In genomic region chr12:56158926-56159461, GRCh38 we compare ENCODE assay signal across 8 cellular contexts. TPM values are rescaled to one million over a fixed set of nuclear protein-coding genes. Genes with fewer than 3 reads are reported as not detected.
DNase-seq lines count a peak whose midpoint lies in the region; ATAC-seq and TF ChIP-seq lines count a peak whose summit lies in the region.

No MANE protein-coding gene starts in this region.

- peaks cover 30 to 40% of the 10 kb centered on the region in 2 donors for H3K36me3 Mint-ChIP-seq in activated T-cell treated with anti-CD3 and anti-CD28 coated beads, Interleukin-2, amount 50 U/mL, for 72 hours (ENCODE audit: insufficient read depth in 2 of 2)
- H3K36me3 Mint-ChIP-seq in natural killer cell treated with Interleukin-12 subunit alpha and Interleukin-12 subunit beta and Interleukin-15 and Interleukin-18, amount 100 ng/mL, for 72 hours = peaks cover 35% of the 10 kb centered on the region

- H3K27me3 ChIP-seq in foreskin keratinocyte = no peaks in the 10 kb centered on the region

- H3K27me3 Mint-ChIP-seq in activated T-cell treated with anti-CD3 and anti-CD28 coated beads, Interleukin-2, amount 50 U/mL, for 72 hours (ENCODE audit: low read depth) = no peaks in the 10 kb centered on the region
- H3K27me3 Mint-ChIP-seq in natural killer cell treated with Interleukin-12 subunit alpha and Interleukin-12 subunit beta and Interleukin-15 and Interleukin-18, amount 100 ng/mL, for 72 hours = no peaks in the 10 kb centered on the region

- H3K4me1 Mint-ChIP-seq in activated T-cell treated with anti-CD3 and anti-CD28 coated beads, Interleukin-2, amount 50 U/mL, for 72 hours (ENCODE audit: low read depth) = peaks cover 62% of the 10 kb centered on the region
- H3K4me1 Mint-ChIP-seq in natural killer cell treated with Interleukin-12 subunit alpha and Interleukin-12 subunit beta and Interleukin-15 and Interleukin-18, amount 100 ng/mL, for 72 hours (ENCODE audit: low read depth in 2 of 2) = peaks cover 42 to 49% of the 10 kb centered on the region in 2 donors

- TF ChIP-seq CTCF in foreskin keratinocyte (conservative IDR thresholded peaks at IDR 0.05) = no peak

- peak overlapping the region; percentile 97 for H3K27ac Mint-ChIP-seq in activated T-cell treated with anti-CD3 and anti-CD28 coated beads, Interleukin-2, amount 50 U/mL, for 72 hours
- H3K27ac Mint-ChIP-seq in natural killer cell treated with Interleukin-12 subunit alpha and Interleukin-12 subunit beta and Interleukin-15 and Interleukin-18, amount 100 ng/mL, for 72 hours = peak overlapping the region; percentile 94 to 98

- peak; percentile 75 for DNase-seq in activated CD8-positive, alpha-beta memory T cell treated with anti-CD3 and anti-CD28 coated beads for 24 hours
- DNase-seq in activated CD8-positive, alpha-beta memory T cell treated with anti-CD3 and anti-CD28 coated beads, Interleukin-2, amount 50 U/mL, for 48 hours = no peak
- peak; percentile 44 for DNase-seq in NCI-H1105 treated with DMSO at 0.1 percent for 48 hours (lab: John Stamatoyannopoulos, UW)
- DNase-seq in activated T-cell treated with anti-CD3 and anti-CD28 coated beads, Interleukin-2, amount 50 U/mL, for 72 hours = no peak
- peak in 1 of 2 donors; percentile 47 for DNase-seq in foreskin keratinocyte
- DNase-seq in natural killer cell treated with Interleukin-12 subunit alpha and Interleukin-12 subunit beta and Interleukin-15 and Interleukin-18, amount 100 ng/mL, for 72 hours (ENCODE audit: low spot score) = no peak
- no peak for DNase-seq in NCI-H1694 (lab: John Stamatoyannopoulos, UW)

- H3K4me1 ChIP-seq in foreskin keratinocyte = peaks cover 7% of the 10 kb centered on the region

- H3K9me3 Mint-ChIP-seq in activated T-cell treated with anti-CD3 and anti-CD28 coated beads, Interleukin-2, amount 50 U/mL, for 72 hours = no peaks in the 10 kb centered on the region
- no peaks in the 10 kb centered on the region for H3K9me3 Mint-ChIP-seq in natural killer cell treated with Interleukin-12 subunit alpha and Interleukin-12 subunit beta and Interleukin-15 and Interleukin-18, amount 100 ng/mL, for 72 hours

- ATAC-seq in activated T-cell treated with anti-CD3 and anti-CD28 coated beads, Interleukin-2, amount 50 U/mL, for 72 hours (replicated peaks in 1 of 2) = peak in 1 of 2 donors; percentile 3
- no peak for ATAC-seq in foreskin keratinocyte
- peak in 1 of 2 donors; percentile 1 for ATAC-seq in natural killer cell treated with Interleukin-12 subunit alpha and Interleukin-12 subunit beta and Interleukin-15 and Interleukin-18, amount 100 ng/mL, for 72 hours
- ATAC-seq in HG02973 (IDR thresholded peaks at IDR 0.05; ENCODE audit: unreplicated experiment) = no peak

- H3K4me3 Mint-ChIP-seq in activated T-cell treated with anti-CD3 and anti-CD28 coated beads, Interleukin-2, amount 50 U/mL, for 72 hours = peak overlapping the region; percentile 96 to 100
- H3K4me3 Mint-ChIP-seq in natural killer cell treated with Interleukin-12 subunit alpha and Interleukin-12 subunit beta and Interleukin-15 and Interleukin-18, amount 100 ng/mL, for 72 hours = peak overlapping the region; percentile 100

- peak overlapping the region; percentile 92 for H3K27ac ChIP-seq in foreskin keratinocyte

RNA-seq across cellular contexts. Expression of gene MYL6, which starts 0.8 kb away (rescaled TPM):
- total RNA-seq in activated T-cell treated with anti-CD3 and anti-CD28 coated beads, Interleukin-2, amount 50 U/mL, for 72 hours = 100 to 1,000 TPM; 391 to 492 TPM
- 2,537 and 2,800 TPM in 2 replicates for total RNA-seq in foreskin keratinocyte
- polyA plus RNA-seq in foreskin keratinocyte = 3,288 and 3,690 TPM in 2 replicates
- total RNA-seq in natural killer cell treated with Interleukin-12 subunit alpha and Interleukin-12 subunit beta and Interleukin-15 and Interleukin-18, amount 100 ng/mL, for 72 hours = 1,000 to 10,000 TPM; 1,441 to 1,555 TPM

RNA-seq across cellular contexts. Expression of gene MYL6B, which starts 6.6 kb away (rescaled TPM):
- total RNA-seq in activated T-cell treated with anti-CD3 and anti-CD28 coated beads, Interleukin-2, amount 50 U/mL, for 72 hours = 100 to 1,000 TPM in 1 of 2 donors, 10 to 100 TPM in 1; 96.3 to 111 TPM
- total RNA-seq in foreskin keratinocyte = 72.0 and 81.4 TPM in 2 replicates
- 93.6 and 101 TPM in 2 replicates for polyA plus RNA-seq in foreskin keratinocyte
- 10 to 100 TPM; 32.0 to 65.5 TPM for total RNA-seq in natural killer cell treated with Interleukin-12 subunit alpha and Interleukin-12 subunit beta and Interleukin-15 and Interleukin-18, amount 100 ng/mL, for 72 hours

RNA-seq across cellular contexts. Expression of gene SMARCC2, which starts 30.3 kb away (rescaled TPM):
- 100 to 1,000 TPM in 1 of 2 donors, 10 to 100 TPM in 1; 99.7 to 104 TPM for total RNA-seq in activated T-cell treated with anti-CD3 and anti-CD28 coated beads, Interleukin-2, amount 50 U/mL, for 72 hours
- 46.0 and 46.1 TPM in 2 replicates for total RNA-seq in foreskin keratinocyte
- 13.3 and 14.7 TPM in 2 replicates for polyA plus RNA-seq in foreskin keratinocyte
- total RNA-seq in natural killer cell treated with Interleukin-12 subunit alpha and Interleukin-12 subunit beta and Interleukin-15 and Interleukin-18, amount 100 ng/mL, for 72 hours = 100 to 1,000 TPM; 102 to 166 TPM

RNA-seq across cellular contexts. Expression of gene ESYT1, which starts 30.9 kb away (rescaled TPM):
- 10 to 100 TPM; 74.6 to 84.6 TPM for total RNA-seq in activated T-cell treated with anti-CD3 and anti-CD28 coated beads, Interleukin-2, amount 50 U/mL, for 72 hours
- total RNA-seq in foreskin keratinocyte = 144 and 152 TPM in 2 replicates
- polyA plus RNA-seq in foreskin keratinocyte = 97.9 and 105 TPM in 2 replicates
- 100 to 1,000 TPM in 1 of 2 donors, 10 to 100 TPM in 1; 89.3 to 120 TPM for total RNA-seq in natural killer cell treated with Interleukin-12 subunit alpha and Interleukin-12 subunit beta and Interleukin-15 and Interleukin-18, amount 100 ng/mL, for 72 hours

RNA-seq across cellular contexts. Expression of gene ZC3H10, which starts 40.9 kb away (rescaled TPM):
- total RNA-seq in activated T-cell treated with anti-CD3 and anti-CD28 coated beads, Interleukin-2, amount 50 U/mL, for 72 hours = 10 to 100 TPM in 1 of 2 donors, 1 to 10 TPM in 1; 7.4 to 11.8 TPM
- total RNA-seq in foreskin keratinocyte = 2.4 and 2.9 TPM in 2 replicates
- polyA plus RNA-seq in foreskin keratinocyte = 1.4 and 1.5 TPM in 2 replicates
- 10 to 100 TPM; 11.4 to 14.9 TPM for total RNA-seq in natural killer cell treated with Interleukin-12 subunit alpha and Interleukin-12 subunit beta and Interleukin-15 and Interleukin-18, amount 100 ng/mL, for 72 hours

Comparison
In these comparisons a context has a peak if more than half of its experiments do, and no peak if none do; other contexts are left out.
1. DNase-seq: peak in activated CD8-positive, alpha-beta memory T cell treated with anti-CD3 and anti-CD28 coated beads for 24 hours (single experiment) and NCI-H1105 treated with DMSO at 0.1 percent for 48 hours (single experiment); none in activated CD8-positive, alpha-beta memory T cell treated with anti-CD3 and anti-CD28 coated beads, Interleukin-2, amount 50 U/mL, for 48 hours (single experiment), activated T-cell treated with anti-CD3 and anti-CD28 coated beads, Interleukin-2, amount 50 U/mL, for 72 hours (0 of 2), natural killer cell treated with Interleukin-12 subunit alpha and Interleukin-12 subunit beta and Interleukin-15 and Interleukin-18, amount 100 ng/mL, for 72 hours (single experiment) and NCI-H1694 (single experiment).